In genomic region chr7:157693521-157694388, GRCh38 we compare ENCODE assay signal across 17 cellular contexts.
A peak's percentile ranks its signal among the peaks of the same experiment; 100 is the strongest.
DNase-seq lines count a peak whose midpoint lies in the region; ATAC-seq and TF ChIP-seq lines count a peak whose summit lies in the region.
"Had no signal": no experiment of that assay in that cellular context is flagged by ENCODE, and none has a peak within 500 bp of the region (broad histone marks: within the 10 kb centered on the region; RNA-seq: fewer than 3 reads in every experiment).

No MANE protein-coding gene starts in this region.

- no peaks in the 10 kb centered on the region for H3K9me3 ChIP-seq in GM23248 (ENCODE audit: low read depth)
- H3K9me3 ChIP-seq: neutrophil, thoracic aorta had no signal

- ATAC-seq in GM19023 (IDR thresholded peaks at IDR 0.05; ENCODE audit: unreplicated experiment) = no peak
- ATAC-seq: gastroesophageal sphincter had no signal

- TF ChIP-seq CTCF in brain (conservative IDR thresholded peaks at IDR 0.05) (no peak), nephron progenitor cell (IDR thresholded peaks at IDR 0.05) (no peak)

- H3K4me3 ChIP-seq in GM23248 = no peak overlapping the region
- H3K4me3 ChIP-seq: thoracic aorta had no signal

- H3K9me2 ChIP-seq in GM23248 (ENCODE audit: insufficient read depth) = no peaks in the 10 kb centered on the region

- DNase-seq in NCI-H1417 (lab: John Stamatoyannopoulos, UW) = peak in 2 of 3 experiments; percentile 85 to 94
- no peak for DNase-seq in NCI-H1417 treated with DMSO at 0.1 percent for 48 hours (lab: John Stamatoyannopoulos, UW)
- DNase-seq in COLO668 (lab: John Stamatoyannopoulos, UW; ENCODE audit: unreplicated experiment) = peak; percentile 34
- DNase-seq in nephron progenitor cell = peak; percentile 75
- DNase-seq in DMS79 (lab: John Stamatoyannopoulos, UW) = no peak
- DNase-seq in GM23248 = no peak
- DNase-seq: activated B cell treated with CpG ODN at 0.5 μM for 24 hours; activated T-cell treated with anti-CD3 and anti-CD28 coated beads, Interleukin-2, amount 50 U/mL, for 48 hours; NCI-H1694 treated with DMSO at 0.1 percent for 48 hours; NCI-H82 had no signal

- H3K27me3 Mint-ChIP-seq in brain (peaks cover 37% of the 10 kb centered on the region), nephron progenitor cell (ENCODE audit: low read depth, poor library complexity) (peaks cover 65% of the 10 kb centered on the region)

- H3K9me3 Mint-ChIP-seq in brain (peaks cover 0 to 41% (median 12%) of the 10 kb centered on the region in 5 experiments), nephron progenitor cell (peaks cover 10% of the 10 kb centered on the region)
- H3K9me3 Mint-ChIP-seq: activated B cell treated with CpG ODN at 0.5 μM for 24 hours had no signal

- in situ Hi-C loops in GM23248 (cut with MboI) = no loop called here

- H3K4me1 Mint-ChIP-seq in brain (peaks cover 17% of the 10 kb centered on the region), nephron progenitor cell (peaks cover 16% of the 10 kb centered on the region)

- no peak overlapping the region for H3K4me2 ChIP-seq in GM23248 (ENCODE audit: unreplicated experiment)

- H3K9ac ChIP-seq in GM23248 = no peak overlapping the region

- no peaks in the 10 kb centered on the region for H3K36me3 ChIP-seq in GM23248 (ENCODE audit: low read depth)
- H3K36me3 ChIP-seq: gastroesophageal sphincter, neutrophil, thoracic aorta had no signal

- H3F3A ChIP-seq in GM23248 (ENCODE audit: insufficient read depth) = no peaks in the 10 kb centered on the region

- no peak overlapping the region for H3K27ac ChIP-seq in GM23248
- H3K27ac ChIP-seq: 22Rv1, gastroesophageal sphincter, neutrophil, thoracic aorta had no signal

- peaks cover 19% of the 10 kb centered on the region for H3K27me3 ChIP-seq in GM23248 (replicated peaks; ENCODE audit: insufficient read depth)

- no peak overlapping the region for H2AFZ ChIP-seq in GM23248

- H4K20me1 ChIP-seq in GM23248 (ENCODE audit: insufficient read depth) = no peaks in the 10 kb centered on the region

- H3K4me3 Mint-ChIP-seq in brain (peak overlapping the region in 3 of 5 experiments; percentile 15 to 64 (median 45)), nephron progenitor cell (peak overlapping the region; percentile 73)
- H3K4me3 Mint-ChIP-seq: activated B cell treated with CpG ODN at 0.5 μM for 24 hours had no signal

- H3K27ac Mint-ChIP-seq in brain = peak overlapping the region in 2 of 5 experiments; percentile 56 to 65
- H3K27ac Mint-ChIP-seq in nephron progenitor cell = no peak overlapping the region
- H3K27ac Mint-ChIP-seq: activated B cell treated with CpG ODN at 0.5 μM for 24 hours, IgD-negative memory B cell had no signal

- WGBS in GM23248 (ENCODE audit: low coverage in 1 of 2, low lambda C conversion rate in 2 of 2, missing lambda C conversion rate in 2 of 2), 2 experiments = 8 to 9% methylated on average over 28 to 47 of the region's 64 CpGs

- H3K4me1 ChIP-seq in GM23248 (ENCODE audit: insufficient read depth) = no peaks in the 10 kb centered on the region

- no peaks in the 10 kb centered on the region for H3K36me3 Mint-ChIP-seq in brain
- no peaks in the 10 kb centered on the region for H3K36me3 Mint-ChIP-seq in nephron progenitor cell (ENCODE audit: low read depth)
- H3K36me3 Mint-ChIP-seq: IgD-negative memory B cell had no signal

- no peaks in the 10 kb centered on the region for H3K79me2 ChIP-seq in GM23248 (ENCODE audit: insufficient read depth)

Comparison
In these comparisons a context has a peak if more than half of its experiments do, and no peak if none do; other contexts are left out.
1. DNase-seq: peak in NCI-H1417 (2 of 3), COLO668 (single experiment) and nephron progenitor cell (single experiment); none in NCI-H1417 treated with DMSO at 0.1 percent for 48 hours (single experiment), DMS79 (single experiment) and GM23248 (single experiment).